Comparison of ENCODE assay signal across 10 cellular contexts in genomic region chr1:109134423-109134822, GRCh38. TPM values are rescaled to one million over a fixed set of nuclear protein-coding genes. Genes with fewer than 3 reads are reported as not detected.
DNase-seq lines count a peak whose midpoint lies in the region; ATAC-seq lines count a peak whose summit lies in the region.
"Had no signal": no experiment of that assay in that cellular context is flagged by ENCODE, and none has a peak within 500 bp of the region (broad histone marks: within the 10 kb centered on the region; RNA-seq: fewer than 3 reads in every experiment).

No MANE protein-coding gene starts in this region.

- H3K36me3 Mint-ChIP-seq in naive B cell, result no peaks in the 10 kb centered on the region

- H3K9me3 Mint-ChIP-seq in naive B cell, result no peaks in the 10 kb centered on the region

- peak overlapping the region in 3 of 6 donors; percentile 0 to 80 (median 7) for H3K27ac Mint-ChIP-seq in naive B cell

- peak; percentile 63 for DNase-seq in NCI-H1092 treated with DMSO at 0.1 percent for 48 hours (lab: John Stamatoyannopoulos, UW)
- DNase-seq in NCI-H1092 (lab: John Stamatoyannopoulos, UW), result no peak
- peak; percentile 88 for DNase-seq in OCI-M1 (lab: John Stamatoyannopoulos, UW)
- no peak for DNase-seq in naive B cell
- no peak for DNase-seq in anterior cingulate cortex (lab: John Stamatoyannopoulos, UW)
- DNase-seq in NK-92 (lab: John Stamatoyannopoulos, UW; ENCODE audit: unreplicated experiment), result no peak
- DNase-seq in RKO (ENCODE audit: low spot score), result no peak
- DNase-seq: activated gamma-delta T cell treated with Interleukin-2 at 50 U/mL for 16 hours had no signal

- H3K4me3 Mint-ChIP-seq in naive B cell, result peak overlapping the region in 7 of 8 donors; percentile 9 to 71 (median 47)

- ATAC-seq in GM21423 (IDR thresholded peaks at IDR 0.05; ENCODE audit: unreplicated experiment), result peak; percentile 62
- ATAC-seq in naive B cell (ENCODE audit: low read depth in 2 of 2), result peak; percentile 49 to 54
- ATAC-seq: esophagus mucosa had no signal

- peaks cover 14 to 19% (median 17%) of the 10 kb centered on the region in 3 donors for H3K4me1 Mint-ChIP-seq in naive B cell

- H3K27me3 Mint-ChIP-seq in naive B cell, result no peaks in the 10 kb centered on the region

RNA-seq across cellular contexts. Expression of gene ELAPOR1, which starts 20.5 kb away (rescaled TPM):
- under 1 TPM in 3 of 6 donors, not detected in 3; 0.04 to 0.65 (median 0.62) TPM for polyA plus RNA-seq in naive B cell (ENCODE audit: low read depth in 6 of 6)

RNA-seq across cellular contexts. Expression of gene TMEM167B, which starts 43.9 kb away (rescaled TPM):
- 10 to 100 TPM; 20.8 to 44.2 (median 36.0) TPM for polyA plus RNA-seq in naive B cell (ENCODE audit: low read depth in 6 of 6)

RNA-seq across cellular contexts. Expression of gene TAF13, which starts 58.6 kb away (rescaled TPM):
- polyA plus RNA-seq in naive B cell (ENCODE audit: low read depth in 6 of 6), result 1 to 10 TPM in 4 of 6 donors, under 1 TPM in 2; 0.43 to 2.3 (median 1.2) TPM

Comparison
In these comparisons a context has a peak if more than half of its experiments do, and no peak if none do; other contexts are left out.
1. DNase-seq: peak in NCI-H1092 treated with DMSO at 0.1 percent for 48 hours (single experiment) and OCI-M1 (single experiment); none in NCI-H1092 (single experiment), naive B cell (single experiment), anterior cingulate cortex (0 of 58), NK-92 (single experiment) and RKO (single experiment).